ENCODE assay signal across 30 cellular contexts in genomic region chr5:74261906-74262305, GRCh38.
A peak's percentile ranks its signal among the peaks of the same experiment; 100 is the strongest.
DNase-seq lines count a peak whose midpoint lies in the region; ATAC-seq, FAIRE-seq and TF ChIP-seq lines count a peak whose summit lies in the region.
"Had no signal": no experiment of that assay in that cellular context is flagged by ENCODE, and none has a peak within 500 bp of the region (broad histone marks: within the 10 kb centered on the region; RNA-seq: fewer than 3 reads in every experiment).

No MANE protein-coding gene starts in this region.

- no peaks in the 10 kb centered on the region for H3K27me3 ChIP-seq in KMS-11 (ENCODE audit: insufficient read depth, low read depth)
- H3K27me3 ChIP-seq in foreskin keratinocyte = no peaks in the 10 kb centered on the region
- H3K27me3 ChIP-seq: BLaER1, breast epithelium, colonic mucosa, ovary, spleen, transverse colon had no signal

- TF ChIP-seq CTCF in KMS-11 (conservative IDR thresholded peaks at IDR 0.05; ENCODE audit: low read depth, low read length) (no peak), foreskin keratinocyte (conservative IDR thresholded peaks at IDR 0.05) (no peak)

- ATAC-seq in foreskin keratinocyte (no peak), HG02981 (IDR thresholded peaks at IDR 0.05; ENCODE audit: unreplicated experiment) (no peak), HG03280 (IDR thresholded peaks at IDR 0.05; ENCODE audit: unreplicated experiment) (no peak)
- ATAC-seq: activated CD4-positive, CD25-positive, alpha-beta regulatory T cell treated with anti-CD3 and anti-CD28 coated beads, Interleukin-2, amount 50 U/mL, for 24 hours; mucosa of descending colon had no signal

- H3K4me3 ChIP-seq in KMS-11 (IDR thresholded peaks at IDR 0.05; ENCODE audit: insufficient read depth, low read depth, low read length) = no peak overlapping the region
- H3K4me3 ChIP-seq: BLaER1, breast epithelium, colonic mucosa, mucosa of descending colon, ovary, spleen, transverse colon had no signal

- H3K9ac ChIP-seq in KMS-11 = no peak overlapping the region
- H3K9ac ChIP-seq: BLaER1 had no signal

- FAIRE-seq in endometrium (lab: Jason Lieb, UNC) (peak; percentile 12), frontal cortex (lab: Jason Lieb, UNC) (no peak)
- FAIRE-seq: islet of Langerhans had no signal

- no peaks in the 10 kb centered on the region for H3K36me3 ChIP-seq in KMS-11 (ENCODE audit: insufficient read depth)
- H3K36me3 ChIP-seq: BLaER1, breast epithelium, colonic mucosa, ovary, spleen, transverse colon had no signal

- DNase-seq in AG20443 (ENCODE audit: low spot score) = peak; percentile 35
- DNase-seq in left kidney (ENCODE audit: low read depth, low spot score) = peak; percentile 63
- no peak for DNase-seq in frontal cortex (ENCODE audit: low spot score in 2 of 2)
- DNase-seq in foreskin keratinocyte = no peak
- DNase-seq: activated CD4-positive, alpha-beta memory T cell treated with anti-CD3 and anti-CD28 coated beads for 36 hours; activated CD8-positive, alpha-beta memory T cell treated with anti-CD3 and anti-CD28 coated beads, Interleukin-2, amount 50 U/mL, for 4 hours; activated naive CD4-positive, alpha-beta T cell treated with anti-CD3 and anti-CD28 coated beads, Interleukin-2, amount 50 U/mL, for 16 hours; amygdala; colonic mucosa; DMS79 treated with DMSO at 0.1 percent for 48 hours; effector CD8-positive, alpha-beta T cell; erythroblast; H9; mucosa of descending colon; NCI-H1417; NCI-H2107; NCI-H526; nephron progenitor cell; ovary; spleen; T-helper 1 cell; transverse colon had no signal

- H3K4me1 ChIP-seq in KMS-11 (ENCODE audit: low read depth, poor library complexity, severe bottlenecking) (peaks cover 74% of the 10 kb centered on the region), foreskin keratinocyte (no peaks in the 10 kb centered on the region)
- H3K4me1 ChIP-seq: BLaER1, breast epithelium had no signal

- no peaks in the 10 kb centered on the region for H3K79me2 ChIP-seq in KMS-11 (ENCODE audit: insufficient read depth, low read depth)

- peak overlapping the region; percentile 11; the same call in 1 of the 2 replicates for H3K27ac ChIP-seq in KMS-11
- H3K27ac ChIP-seq in foreskin keratinocyte = no peak overlapping the region
- H3K27ac ChIP-seq: BLaER1, breast epithelium, colonic mucosa, ovary, spleen, transverse colon had no signal

- peak overlapping the region; percentile 58; the same call in 1 of the 2 replicates for H2AFZ ChIP-seq in KMS-11 (ENCODE audit: low read depth)

- no peaks in the 10 kb centered on the region for H4K20me1 ChIP-seq in KMS-11 (ENCODE audit: insufficient read depth)
- H4K20me1 ChIP-seq: BLaER1 had no signal

- peak overlapping the region; percentile 53 for H3K4me2 ChIP-seq in KMS-11
- H3K4me2 ChIP-seq: BLaER1 had no signal

Comparison
In these comparisons a context has a peak if more than half of its experiments do, and no peak if none do; other contexts are left out.
1. DNase-seq: peak in AG20443 (single experiment) and left kidney (single experiment); none in frontal cortex (0 of 2) and foreskin keratinocyte (0 of 2).